2 cellular contexts compared by ENCODE assay signal in the genomic region with DNA sequence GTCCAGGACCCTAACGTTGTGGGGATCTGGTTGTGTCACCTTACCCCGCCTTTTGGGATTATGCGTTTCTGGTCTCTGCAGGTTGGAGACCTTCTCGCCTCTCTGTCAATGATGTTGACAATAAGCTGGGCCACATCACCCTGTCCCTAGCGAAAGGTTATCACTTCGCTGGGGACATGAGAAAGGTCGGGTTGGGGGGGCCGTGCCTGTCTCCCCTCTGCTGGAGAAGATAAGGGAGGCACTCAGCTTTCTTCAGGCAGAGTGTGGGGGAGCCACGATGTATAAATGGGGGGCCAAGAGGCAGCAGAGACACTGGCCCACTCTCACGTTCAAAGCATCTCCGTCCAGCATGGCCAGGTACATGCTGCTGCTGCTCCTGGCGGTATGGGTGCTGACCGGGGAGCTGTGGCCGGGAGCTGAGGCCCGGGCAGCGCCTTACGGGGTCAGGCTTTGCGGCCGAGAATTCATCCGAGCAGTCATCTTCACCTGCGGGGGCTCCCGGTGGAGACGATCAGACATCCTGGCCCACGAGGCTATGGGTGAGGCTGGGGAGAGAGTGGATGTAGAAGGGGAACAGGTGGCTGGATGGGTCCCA.
TF ChIP-seq lines count a peak whose summit lies in the region.

Gene RLN3 (plus strand): TSS at position 293 of the 595 bp plus-strand sequence. CDS start 57 bp downstream, at position 350.

TF ChIP-seq in K562, 482 proteins besides CTCF, POLR2A, EP300 and RAD21 (continues in another document):
- TF ChIP-seq NR2C1 (IDR thresholded peaks at IDR 0.05) (peak; percentile 40), NR2C1 (tag; IDR thresholded peaks at IDR 0.05) (peak; percentile 43; the same call in 1 of the 2 replicates), IFI16 (CRISPR knock-in tag; IDR thresholded peaks at IDR 0.05) (no peak), IRF1 (CRISPR knock-in tag; IDR thresholded peaks at IDR 0.05; ENCODE audit: borderline replicate concordance) (no peak), HDAC2 (IDR thresholded peaks at IDR 0.05) (no peak), TBL1XR1 (IDR thresholded peaks at IDR 0.05; ENCODE audit: low read length in 2 of 2) (peak in 1 of 2 experiments; percentile 56; a peak in 2 of 4 replicates), KDM2B (CRISPR knock-in tag; IDR thresholded peaks at IDR 0.05) (no peak), MEIS2 (IDR thresholded peaks at IDR 0.05; ENCODE audit: partially characterized antibody) (no peak), TBP (optimal IDR thresholded peaks at IDR 0.05; ENCODE audit: low read depth, low read length) (no peak), ZBTB7A (IDR thresholded peaks at IDR 0.05; ENCODE audit: borderline replicate concordance, control insufficient read depth, low read depth, low read length) (peak; percentile 56; the same call in 1 of the 2 replicates), CTBP1 (IDR thresholded peaks at IDR 0.05; ENCODE audit: borderline replicate concordance) (peak; percentile 66; the same call in 1 of the 2 replicates), SAFB2 (IDR thresholded peaks at IDR 0.05; ENCODE audit: borderline replicate concordance, low read depth, low read length, severe bottlenecking) (no peak), CBFA2T2 (conservative IDR thresholded peaks at IDR 0.05) (peak; percentile 75), ZNF740 (CRISPR knock-in tag; IDR thresholded peaks at IDR 0.05) (peak; percentile 91), ZNF740 (tag; IDR thresholded peaks at IDR 0.05) (peak in 1 of 2 experiments; percentile 60; a peak in 2 of 4 replicates), MED1 (CRISPR knock-in tag; IDR thresholded peaks at IDR 0.05; ENCODE audit: borderline replicate concordance) (0 out of 2 replicates have a peak, but pooled peaks have one; percentile 56), KLF16 (IDR thresholded peaks at IDR 0.05) (0 out of 2 replicates have a peak, but pooled peaks have one; percentile 36), ZNF41 (CRISPR knock-in tag; conservative IDR thresholded peaks at IDR 0.05) (no peak), ZBTB11 (CRISPR knock-in tag; IDR thresholded peaks at IDR 0.05) (0 out of 6 replicates have a peak, but pooled peaks of 1 of the 3 experiments have one; percentile 27), KDM1A (IDR thresholded peaks at IDR 0.05) (peak; percentile 54 to 62; a peak in 3 of 4 replicates), ZNF12 (CRISPR knock-in tag; IDR thresholded peaks at IDR 0.05) (no peak), TCF3 (CRISPR knock-in tag; IDR thresholded peaks at IDR 0.05) (peak; percentile 83), GTF2E2 (tag; IDR thresholded peaks at IDR 0.05) (no peak), TEAD2 (tag; IDR thresholded peaks at IDR 0.05) (no peak), CAMTA2 (CRISPR knock-in tag; conservative IDR thresholded peaks at IDR 0.05) (no peak)
- TF ChIP-seq, protein P1, sequence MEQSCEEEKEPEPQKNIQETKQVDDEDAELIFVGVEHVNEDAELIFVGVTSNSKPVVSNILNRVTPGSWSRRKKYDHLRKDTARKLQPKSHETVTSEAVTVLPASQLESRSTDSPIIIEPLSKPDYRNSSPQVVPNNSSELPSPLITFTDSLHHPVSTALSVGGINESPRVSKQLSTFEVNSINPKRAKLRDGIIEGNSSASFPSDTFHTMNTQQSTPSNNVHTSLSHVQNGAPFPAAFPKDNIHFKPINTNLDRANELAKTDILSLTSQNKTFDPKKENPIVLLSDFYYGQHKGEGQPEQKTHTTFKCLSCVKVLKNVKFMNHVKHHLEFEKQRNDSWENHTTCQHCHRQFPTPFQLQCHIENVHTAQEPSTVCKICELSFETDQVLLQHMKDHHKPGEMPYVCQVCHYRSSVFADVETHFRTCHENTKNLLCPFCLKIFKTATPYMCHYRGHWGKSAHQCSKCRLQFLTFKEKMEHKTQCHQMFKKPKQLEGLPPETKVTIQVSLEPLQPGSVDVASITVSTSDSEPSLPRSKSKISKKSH (CRISPR knock-in tag; IDR thresholded peaks at IDR 0.05): no peak
- TF ChIP-seq, protein P2, sequence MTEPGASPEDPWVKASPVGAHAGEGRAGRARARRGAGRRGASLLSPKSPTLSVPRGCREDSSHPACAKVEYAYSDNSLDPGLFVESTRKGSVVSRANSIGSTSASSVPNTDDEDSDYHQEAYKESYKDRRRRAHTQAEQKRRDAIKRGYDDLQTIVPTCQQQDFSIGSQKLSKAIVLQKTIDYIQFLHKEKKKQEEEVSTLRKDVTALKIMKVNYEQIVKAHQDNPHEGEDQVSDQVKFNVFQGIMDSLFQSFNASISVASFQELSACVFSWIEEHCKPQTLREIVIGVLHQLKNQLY (CRISPR knock-in tag; conservative IDR thresholded peaks at IDR 0.05): no peak

TF ChIP-seq in SK-N-SH, 30 proteins besides CTCF, POLR2A, EP300 and RAD21:
- TF ChIP-seq MEF2A (IDR thresholded peaks at IDR 0.05; ENCODE audit: borderline replicate concordance, low read depth): no peak
- no peak for TF ChIP-seq IRF3 (IDR thresholded peaks at IDR 0.05; ENCODE audit: low read depth, low read length)
- no peak for TF ChIP-seq NFIC (IDR thresholded peaks at IDR 0.05; ENCODE audit: borderline replicate concordance)
- no peak for TF ChIP-seq CHD2 (IDR thresholded peaks at IDR 0.05; ENCODE audit: low read length, partially characterized antibody)
- TF ChIP-seq, protein P3, sequence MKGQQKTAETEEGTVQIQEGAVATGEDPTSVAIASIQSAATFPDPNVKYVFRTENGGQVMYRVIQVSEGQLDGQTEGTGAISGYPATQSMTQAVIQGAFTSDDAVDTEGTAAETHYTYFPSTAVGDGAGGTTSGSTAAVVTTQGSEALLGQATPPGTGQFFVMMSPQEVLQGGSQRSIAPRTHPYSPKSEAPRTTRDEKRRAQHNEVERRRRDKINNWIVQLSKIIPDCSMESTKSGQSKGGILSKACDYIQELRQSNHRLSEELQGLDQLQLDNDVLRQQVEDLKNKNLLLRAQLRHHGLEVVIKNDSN (IDR thresholded peaks at IDR 0.05; ENCODE audit: borderline replicate concordance, low read depth): no peak
- no peak for TF ChIP-seq YY1 (IDR thresholded peaks at IDR 0.05; ENCODE audit: low read depth)
- TF ChIP-seq RFX5 (IDR thresholded peaks at IDR 0.05; ENCODE audit: low read length): no peak
- no peak for TF ChIP-seq ELF1 (IDR thresholded peaks at IDR 0.05)
TF ChIP-seq in SK-N-SH: peak in this region for 0.
